In the genomic region with DNA sequence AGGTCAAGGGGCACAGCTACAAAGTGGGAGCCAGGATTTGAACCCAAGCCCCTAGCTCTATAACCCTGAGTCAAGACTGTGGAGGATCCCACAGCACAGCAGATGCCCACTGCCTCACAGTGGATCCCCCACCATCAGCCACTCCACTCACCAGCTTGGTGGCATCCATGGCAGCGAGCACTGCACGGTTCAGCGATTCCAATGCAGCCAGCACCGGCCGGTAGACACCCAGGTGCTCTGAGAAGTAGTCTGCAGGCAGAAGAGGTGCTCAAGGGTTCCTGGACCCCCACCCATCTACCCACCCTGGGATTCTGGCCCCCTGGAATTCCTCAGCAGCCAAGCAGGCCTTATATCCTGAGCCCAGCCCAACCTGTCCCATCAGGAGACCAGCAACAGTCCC, we compare ENCODE assay signal across 28 cellular contexts. TPM values are rescaled to one million over a fixed set of nuclear protein-coding genes. Genes with fewer than 3 reads are reported as not detected.
DNase-seq lines count a peak whose midpoint lies in the region; ATAC-seq and TF ChIP-seq lines count a peak whose summit lies in the region.
"Had no signal": no experiment of that assay in that cellular context is flagged by ENCODE, and none has a peak within 500 bp of the region (broad histone marks: within the 10 kb centered on the region; RNA-seq: fewer than 3 reads in every experiment).

No MANE protein-coding gene starts in this region.

- H3K27ac ChIP-seq in OCI-LY1 (ENCODE audit: low read depth, low read length, poor library complexity, severe bottlenecking) (peak overlapping the region; percentile 80), thyroid gland (peak overlapping the region in 2 of 3 donors; percentile 17 to 24), SK-N-SH (ENCODE audit: low read depth in 2 of 2, low read length in 1 of 2) (no peak overlapping the region)
- H3K27ac ChIP-seq: breast epithelium, heart right ventricle, SJSA1 had no signal

- no peaks in the 10 kb centered on the region for H3K27me3 Mint-ChIP-seq in activated T-cell treated with anti-CD3 and anti-CD28 coated beads, Interleukin-2, amount 50 U/mL, for 24 hours
- H3K27me3 Mint-ChIP-seq in activated naive CD8-positive, alpha-beta T cell treated with anti-CD3 and anti-CD28 coated beads, Interleukin-2, amount 50 U/mL, for 24 hours: no peaks in the 10 kb centered on the region

- no peak for TF ChIP-seq POLR2A in thyroid gland (IDR thresholded peaks at IDR 0.05)

- H3K9me3 Mint-ChIP-seq in activated T-cell treated with anti-CD3 and anti-CD28 coated beads, Interleukin-2, amount 50 U/mL, for 24 hours: no peaks in the 10 kb centered on the region
- no peaks in the 10 kb centered on the region for H3K9me3 Mint-ChIP-seq in activated naive CD8-positive, alpha-beta T cell treated with anti-CD3 and anti-CD28 coated beads, Interleukin-2, amount 50 U/mL, for 24 hours
- H3K9me3 Mint-ChIP-seq: HFFc6; T-helper 1 cell treated with Interleukin-12 subunit alpha and Interleukin-12 subunit beta and Interleukin-4 antibody, amounts not matched to agents 30 μg/mL and 1 μg/mL, for 36 hours had no signal

- peak overlapping the region; percentile 89 for H3K27ac Mint-ChIP-seq in activated T-cell treated with anti-CD3 and anti-CD28 coated beads, Interleukin-2, amount 50 U/mL, for 24 hours
- H3K27ac Mint-ChIP-seq in activated naive CD8-positive, alpha-beta T cell treated with anti-CD3 and anti-CD28 coated beads, Interleukin-2, amount 50 U/mL, for 24 hours: no peak overlapping the region
- H3K27ac Mint-ChIP-seq: T-helper 1 cell treated with Interleukin-12 subunit alpha and Interleukin-12 subunit beta and Interleukin-4 antibody, amounts not matched to agents 30 μg/mL and 1 μg/mL, for 36 hours had no signal

- TF ChIP-seq CTCF in OCI-LY1 (IDR thresholded peaks at IDR 0.05; ENCODE audit: low read length) (no peak), thyroid gland (IDR thresholded peaks at IDR 0.05) (no peak), SK-N-SH (IDR thresholded peaks at IDR 0.05) (no peak)

- H3K9ac ChIP-seq in OCI-LY1 (ENCODE audit: low read length) (no peak overlapping the region), SK-N-SH (no peak overlapping the region)

- POLR2A ChIA-PET in SK-N-SH (lab: Yijun Ruan, JAX): interaction anchor here (1.1 to 1.2 kb wide), 2 partner anchors 16 to 179 kb away, joined by 3 read pairs; a partner anchor contains a TSS

- no peaks in the 10 kb centered on the region for H3K9me3 ChIP-seq in OCI-LY1 (ENCODE audit: low read length)
- H3K9me3 ChIP-seq in thyroid gland: no peaks in the 10 kb centered on the region
- no peaks in the 10 kb centered on the region for H3K9me3 ChIP-seq in SK-N-SH
- H3K9me3 ChIP-seq: breast epithelium, heart right ventricle, Peyer's patch, SJSA1 had no signal

- TF ChIP-seq EP300 in SK-N-SH (IDR thresholded peaks at IDR 0.05; ENCODE audit: borderline replicate concordance in 1 of 2, low read depth in 1 of 2, low read length in 1 of 2): no peak

- DNase-seq in activated T-cell treated with anti-CD3 and anti-CD28 coated beads, Interleukin-2, amount 50 U/mL, for 24 hours: no peak
- no peak for DNase-seq in activated T-cell treated with anti-CD3 and anti-CD28 coated beads, Interleukin-2, amount 50 U/mL, for 48 hours
- no peak for DNase-seq in activated naive CD8-positive, alpha-beta T cell treated with anti-CD3 and anti-CD28 coated beads, Interleukin-2, amount 50 U/mL, for 24 hours
- DNase-seq in thyroid gland: peak in 1 of 2 donors; percentile 38
- no peak for DNase-seq in SK-N-SH
- no peak for DNase-seq in SKM-1 treated with dmso at 0.1 percent for 144 hours (lab: John Stamatoyannopoulos, UW; ENCODE audit: unreplicated experiment)
- DNase-seq: activated CD8-positive, alpha-beta memory T cell treated with anti-CD3 and anti-CD28 coated beads, Interleukin-2, amount 50 U/mL, for 48 hours; activated gamma-delta T cell treated with Interleukin-2 at 50 U/mL for 16 hours; DMS 273 treated with DMSO at 0.1 percent for 48 hours; effector memory CD4-positive, alpha-beta T cell; foreskin fibroblast; HFFc6; KG1; mammary epithelial cell; NCI-H2171; NCI-H524; NK-92 treated with Interleukin-12 subunit alpha and Interleukin-12 subunit beta, amount 100 ng/mL, for 24 hours; Peyer's patch; posterior cingulate gyrus had no signal

- H3K4me2 ChIP-seq in OCI-LY1 (ENCODE audit: low read length) (peak overlapping the region; percentile 19; the same call in 1 of the 2 replicates), SK-N-SH (no peak overlapping the region)

- TF ChIP-seq RAD21 in SK-N-SH (IDR thresholded peaks at IDR 0.05; ENCODE audit: low read length): no peak

- H2AFZ ChIP-seq in OCI-LY1 (ENCODE audit: low read length) (no peak overlapping the region), SK-N-SH (ENCODE audit: low read depth) (no peak overlapping the region)

- H3K4me1 ChIP-seq in OCI-LY1 (ENCODE audit: insufficient read depth, low read length, severe bottlenecking): peaks cover 89% of the 10 kb centered on the region
- H3K4me1 ChIP-seq in thyroid gland: peaks cover 33 to 52% of the 10 kb centered on the region in 2 donors
- peaks cover 8 to 46% of the 10 kb centered on the region in 2 experiments; a peak in 2 of 4 replicates for H3K4me1 ChIP-seq in SK-N-SH (ENCODE audit: control insufficient read depth in 1 of 2, insufficient read depth in 2 of 2, low read depth in 1 of 2, low read length in 1 of 2)

- H3K36me3 Mint-ChIP-seq in activated T-cell treated with anti-CD3 and anti-CD28 coated beads, Interleukin-2, amount 50 U/mL, for 24 hours (ENCODE audit: low read depth): peaks cover 31% of the 10 kb centered on the region
- peaks cover 4% of the 10 kb centered on the region for H3K36me3 Mint-ChIP-seq in activated naive CD8-positive, alpha-beta T cell treated with anti-CD3 and anti-CD28 coated beads, Interleukin-2, amount 50 U/mL, for 24 hours (ENCODE audit: low read depth)

- CTCF ChIA-PET in SK-N-SH (lab: Yijun Ruan, JAX): interaction anchor here (0.7 to 10.6 kb wide), 8 partner anchors 12 to 212 kb away, joined by 3 to 114 read pairs (median 16); a partner anchor contains a TSS

- H3K4me3 ChIP-seq in OCI-LY1 (ENCODE audit: low read depth, low read length, poor library complexity, severe bottlenecking) (no peak overlapping the region), thyroid gland (replicated peaks in 1 of 3) (no peak overlapping the region), SK-N-SH (ENCODE audit: low read depth in 2 of 2, low read length in 1 of 2) (no peak overlapping the region)
- H3K4me3 ChIP-seq: breast epithelium, heart right ventricle, Peyer's patch, SJSA1 had no signal

- no peak for ATAC-seq in activated naive CD8-positive, alpha-beta T cell treated with anti-CD3 and anti-CD28 coated beads, Interleukin-2, amount 50 U/mL, for 24 hours
- no peak for ATAC-seq in GM21528 (IDR thresholded peaks at IDR 0.05; ENCODE audit: low FRiP score, unreplicated experiment)
- ATAC-seq: heart right ventricle, sciatic nerve had no signal

- H3K27me3 ChIP-seq in OCI-LY1 (ENCODE audit: insufficient read depth, low read length) (no peaks in the 10 kb centered on the region), thyroid gland (no peaks in the 10 kb centered on the region), SK-N-SH (ENCODE audit: insufficient read depth) (no peaks in the 10 kb centered on the region)
- H3K27me3 ChIP-seq: breast epithelium, heart right ventricle, Peyer's patch, SJSA1 had no signal

- H3K79me2 ChIP-seq in OCI-LY1 (ENCODE audit: insufficient read depth, low read length) (peaks cover 11% of the 10 kb centered on the region), SK-N-SH (ENCODE audit: insufficient read depth) (peaks cover 10% of the 10 kb centered on the region; the same call in 1 of the 2 replicates)

- H3K4me1 Mint-ChIP-seq in activated T-cell treated with anti-CD3 and anti-CD28 coated beads, Interleukin-2, amount 50 U/mL, for 24 hours (ENCODE audit: low read depth): peaks cover 46% of the 10 kb centered on the region
- H3K4me1 Mint-ChIP-seq in activated naive CD8-positive, alpha-beta T cell treated with anti-CD3 and anti-CD28 coated beads, Interleukin-2, amount 50 U/mL, for 24 hours: peaks cover 32% of the 10 kb centered on the region

- H4K20me1 ChIP-seq in OCI-LY1 (ENCODE audit: insufficient read depth, low read length) (no peaks in the 10 kb centered on the region), SK-N-SH (ENCODE audit: insufficient read depth) (0 out of 2 replicates have a peak, but pooled peaks cover 4% of the 10 kb centered on the region)

- H3K36me3 ChIP-seq in OCI-LY1 (ENCODE audit: insufficient read depth, low read length): peaks cover 50% of the 10 kb centered on the region
- H3K36me3 ChIP-seq in thyroid gland: no peaks in the 10 kb centered on the region
- H3K36me3 ChIP-seq in SK-N-SH (replicated peaks in 1 of 2; ENCODE audit: control insufficient read depth in 1 of 2, insufficient read depth in 2 of 2, low read length in 1 of 2): peaks cover 8 to 17% of the 10 kb centered on the region in 2 experiments
- H3K36me3 ChIP-seq: breast epithelium had no signal

- WGBS in thyroid gland, 2 donors: 26 to 60% methylated on average over 2 to 5 of the region's 5 CpGs
- no CpG with 5 or more reads among the region's 5 CpGs for WGBS in SK-N-SH (ENCODE audit: low lambda C conversion rate)

- H3K4me3 Mint-ChIP-seq in activated T-cell treated with anti-CD3 and anti-CD28 coated beads, Interleukin-2, amount 50 U/mL, for 24 hours: peak overlapping the region; percentile 84
- H3K4me3 Mint-ChIP-seq in activated naive CD8-positive, alpha-beta T cell treated with anti-CD3 and anti-CD28 coated beads, Interleukin-2, amount 50 U/mL, for 24 hours: peak overlapping the region; percentile 40
- H3K4me3 Mint-ChIP-seq: HFFc6 had no signal

- H3K9me2 ChIP-seq in OCI-LY1 (ENCODE audit: low read depth, low read length) (no peaks in the 10 kb centered on the region), SK-N-SH (no peaks in the 10 kb centered on the region)

- no peaks in the 10 kb centered on the region for H3F3A ChIP-seq in OCI-LY1 (ENCODE audit: insufficient read depth, low read length)
- peaks cover 25% of the 10 kb centered on the region for H3F3A ChIP-seq in SK-N-SH (replicated peaks; ENCODE audit: insufficient read depth)

- intact Hi-C loops in thyroid gland (cut with DNase I): loop anchor here (5.0 kb wide), 1 partner anchor 63 kb away; a partner anchor contains a TSS

RNA-seq across cellular contexts. Expression of a gene that starts 2.5 kb away (rescaled TPM):
- 1 to 10 TPM; 2.1 to 3.9 (median 2.6) TPM for total RNA-seq in thyroid gland
- polyA plus RNA-seq in SK-N-SH (2012; rRNA removed): 0.19 and 0.25 TPM in 2 replicates
- 0.09 and 0.20 TPM in 2 replicates for polyA plus RNA-seq in SK-N-SH (2012; cell fraction: cytosol; rRNA removed)
- polyA plus RNA-seq in SK-N-SH (2012; cell fraction: nucleus; rRNA removed): 0.32 and 0.33 TPM in 2 replicates
- total RNA-seq: G401, SJSA1 had no signal

RNA-seq across cellular contexts. Expression of a gene that starts 5.0 kb away (rescaled TPM):
- 10 to 100 TPM; 65.2 to 99.8 (median 73.4) TPM for total RNA-seq in thyroid gland
- 20.1 and 25.1 TPM in 2 replicates for polyA plus RNA-seq in SK-N-SH (2012; rRNA removed)
- polyA plus RNA-seq in SK-N-SH (2012; cell fraction: cytosol; rRNA removed): 5.8 and 10.6 TPM in 2 replicates
- 112 and 142 TPM in 2 replicates for polyA plus RNA-seq in SK-N-SH (2012; cell fraction: nucleus; rRNA removed)

RNA-seq across cellular contexts. Expression of a gene that starts 7.1 kb away (rescaled TPM):
- under 1 TPM in 1 of 4 donors, not detected in 3; 0.13 TPM for total RNA-seq in thyroid gland
- polyA plus RNA-seq in SK-N-SH (2012; rRNA removed): 0.12 and 0.13 TPM in 2 replicates
- 0.10 and 0.18 TPM in 2 replicates for polyA plus RNA-seq in SK-N-SH (2012; cell fraction: cytosol; rRNA removed)
- polyA plus RNA-seq in SK-N-SH (2012; cell fraction: nucleus; rRNA removed): 0.08 and 0.15 TPM in 2 replicates
- total RNA-seq: heart right ventricle, Peyer's patch, sciatic nerve, ureter had no signal

RNA-seq across cellular contexts. Expression of a gene that starts 17.0 kb away (rescaled TPM):
- total RNA-seq in thyroid gland: under 1 TPM in 3 of 4 donors, not detected in 1; 0.42 to 0.89 (median 0.67) TPM
- polyA plus RNA-seq in SK-N-SH (2012; rRNA removed): 12.4 and 15.0 TPM in 2 replicates
- 7.9 and 11.4 TPM in 2 replicates for polyA plus RNA-seq in SK-N-SH (2012; cell fraction: cytosol; rRNA removed)
- 32.7 and 45.1 TPM in 2 replicates for polyA plus RNA-seq in SK-N-SH (2012; cell fraction: nucleus; rRNA removed)

RNA-seq across cellular contexts. Expression of a gene that starts 50.9 kb away (rescaled TPM):
- 10 to 100 TPM; 17.7 to 31.2 (median 22.0) TPM for total RNA-seq in thyroid gland
- 5.6 and 5.7 TPM in 2 replicates for polyA plus RNA-seq in SK-N-SH (2012; rRNA removed)
- polyA plus RNA-seq in SK-N-SH (2012; cell fraction: cytosol; rRNA removed): 2.0 and 3.4 TPM in 2 replicates
- polyA plus RNA-seq in SK-N-SH (2012; cell fraction: nucleus; rRNA removed): 2.9 and 4.0 TPM in 2 replicates

Comparison
In these comparisons a context has a peak if more than half of its experiments do, and no peak if none do; other contexts are left out.
1. H3K27ac ChIP-seq: peak in OCI-LY1 (single experiment) and thyroid gland (2 of 3); none in SK-N-SH (0 of 2).